1 cellular context compared by ENCODE assay signal in the genomic region with DNA sequence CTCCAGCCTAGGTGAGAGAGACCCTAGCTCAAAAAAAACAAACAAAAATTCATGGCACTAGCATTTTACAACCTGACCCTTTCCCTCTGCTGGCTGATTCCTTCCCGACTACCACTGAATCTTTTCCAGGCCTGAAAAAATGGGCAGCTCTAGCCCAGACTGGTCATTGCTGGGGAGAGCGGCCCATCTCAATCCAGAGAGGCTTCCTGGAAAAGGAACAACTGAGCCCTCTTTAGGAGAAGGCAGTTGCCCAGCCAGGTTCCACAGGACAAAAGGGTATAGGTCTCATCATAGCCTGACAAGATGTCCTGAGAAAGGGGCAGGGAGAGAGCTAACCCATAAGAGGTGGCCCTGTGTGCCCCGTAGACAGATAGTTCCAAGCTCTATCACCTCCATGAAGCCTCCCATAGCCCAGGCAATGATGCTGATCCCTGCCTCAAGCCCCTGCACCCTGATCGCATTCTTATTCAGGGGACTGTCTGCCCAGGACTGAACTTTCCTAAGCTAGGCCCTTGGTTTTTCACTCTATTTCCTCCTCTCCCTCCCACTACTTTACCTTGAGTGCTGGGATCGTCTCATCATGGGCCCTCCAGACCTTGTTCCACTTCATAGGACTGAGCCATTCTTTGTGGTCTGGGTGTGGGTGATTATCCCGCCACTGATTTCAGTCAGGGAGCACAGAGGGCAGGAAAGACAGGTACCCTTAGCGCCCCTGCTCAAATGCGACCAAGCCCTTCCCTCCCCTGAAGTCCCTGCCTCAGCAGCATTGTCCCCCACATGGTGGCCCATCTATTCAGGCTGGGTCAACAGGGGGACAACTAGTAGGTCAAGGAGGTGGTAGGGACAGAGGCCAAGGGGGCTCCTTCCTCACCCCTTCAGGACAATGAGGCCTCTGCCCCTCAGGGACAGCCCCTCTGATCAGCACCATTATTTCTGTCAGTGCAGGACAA.
TF ChIP-seq lines count a peak whose summit lies in the region.

No MANE protein-coding gene starts in this region.

TF ChIP-seq in HEK293, 187 proteins besides CTCF, POLR2A, EP300 and RAD21 (continued from another document):
- TF ChIP-seq, protein P1, sequence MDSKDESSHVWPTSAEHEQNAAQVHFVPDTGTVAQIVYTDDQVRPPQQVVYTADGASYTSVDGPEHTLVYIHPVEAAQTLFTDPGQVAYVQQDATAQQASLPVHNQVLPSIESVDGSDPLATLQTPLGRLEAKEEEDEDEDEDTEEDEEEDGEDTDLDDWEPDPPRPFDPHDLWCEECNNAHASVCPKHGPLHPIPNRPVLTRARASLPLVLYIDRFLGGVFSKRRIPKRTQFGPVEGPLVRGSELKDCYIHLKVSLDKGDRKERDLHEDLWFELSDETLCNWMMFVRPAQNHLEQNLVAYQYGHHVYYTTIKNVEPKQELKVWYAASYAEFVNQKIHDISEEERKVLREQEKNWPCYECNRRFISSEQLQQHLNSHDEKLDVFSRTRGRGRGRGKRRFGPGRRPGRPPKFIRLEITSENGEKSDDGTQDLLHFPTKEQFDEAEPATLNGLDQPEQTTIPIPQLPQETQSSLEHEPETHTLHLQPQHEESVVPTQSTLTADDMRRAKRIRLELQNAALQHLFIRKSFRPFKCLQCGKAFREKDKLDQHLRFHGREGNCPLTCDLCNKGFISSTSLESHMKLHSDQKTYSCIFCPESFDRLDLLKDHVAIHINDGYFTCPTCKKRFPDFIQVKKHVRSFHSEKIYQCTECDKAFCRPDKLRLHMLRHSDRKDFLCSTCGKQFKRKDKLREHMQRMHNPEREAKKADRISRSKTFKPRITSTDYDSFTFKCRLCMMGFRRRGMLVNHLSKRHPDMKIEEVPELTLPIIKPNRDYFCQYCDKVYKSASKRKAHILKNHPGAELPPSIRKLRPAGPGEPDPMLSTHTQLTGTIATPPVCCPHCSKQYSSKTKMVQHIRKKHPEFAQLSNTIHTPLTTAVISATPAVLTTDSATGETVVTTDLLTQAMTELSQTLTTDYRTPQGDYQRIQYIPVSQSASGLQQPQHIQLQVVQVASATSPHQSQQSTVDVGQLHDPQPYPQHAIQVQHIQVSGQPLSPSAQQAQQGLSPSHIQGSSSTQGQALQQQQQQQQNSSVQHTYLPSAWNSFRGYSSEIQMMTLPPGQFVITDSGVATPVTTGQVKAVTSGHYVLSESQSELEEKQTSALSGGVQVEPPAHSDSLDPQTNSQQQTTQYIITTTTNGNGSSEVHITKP (tag by site-specific recombination; IDR thresholded peaks at IDR 0.05), result peak; percentile 39; the same call in 1 of the 2 replicates
